Comparison of ENCODE assay signal across 33 cellular contexts in genomic region chr3:165875644-165876043, GRCh38. TPM values are rescaled to one million over a fixed set of nuclear protein-coding genes. Genes with fewer than 3 reads are reported as not detected.
"Had no signal": no experiment of that assay in that cellular context is flagged by ENCODE, and none has a peak within 500 bp of the region (broad histone marks: within the 10 kb centered on the region; RNA-seq: fewer than 3 reads in every experiment).

No MANE protein-coding gene starts in this region.

- H3K4me3 ChIP-seq: adrenal gland, ascending aorta, breast epithelium, cardiac muscle cell, colonic mucosa, gastroesophageal sphincter, heart right ventricle had no signal

- H3K4me1 ChIP-seq: adrenal gland, ascending aorta, breast epithelium, colonic mucosa, esophagus squamous epithelium, gastroesophageal sphincter, heart right ventricle had no signal

- ATAC-seq: activated CD4-positive, alpha-beta T cell treated with anti-CD3 and anti-CD28 coated beads for 36 hours; activated CD8-positive, alpha-beta memory T cell treated with anti-CD3 and anti-CD28 coated beads, Interleukin-2, amount 10 ng/mL, durations not matched to agents 7 days and 5 days; activated CD8-positive, alpha-beta T cell treated with anti-CD3 and anti-CD28 coated beads, Interleukin-2, amount 10 ng/mL, durations not matched to agents 7 days and 5 days; activated naive CD8-positive, alpha-beta T cell treated with anti-CD3 and anti-CD28 coated beads, Interleukin-2, amount 50 U/mL, for 24 hours; gastroesophageal sphincter; heart right ventricle had no signal

- H3K27me3 ChIP-seq: adrenal gland, ascending aorta, breast epithelium, cardiac muscle cell, colonic mucosa, esophagus squamous epithelium, gastroesophageal sphincter, heart right ventricle had no signal

- H3K36me3 ChIP-seq: adrenal gland, ascending aorta, breast epithelium, cardiac muscle cell, colonic mucosa, esophagus squamous epithelium, gastroesophageal sphincter, heart right ventricle had no signal

- FAIRE-seq: endometrium, endothelial cell of umbilical vein had no signal

- H3K27ac ChIP-seq: adrenal gland, ascending aorta, breast epithelium, cardiac muscle cell, colonic mucosa, epithelial cell of prostate, gastroesophageal sphincter, heart right ventricle had no signal

- H3K9me3 ChIP-seq: adrenal gland, ascending aorta, breast epithelium, colonic mucosa, esophagus squamous epithelium, gastroesophageal sphincter had no signal

- DNase-seq: activated CD4-positive, alpha-beta memory T cell treated with anti-CD3 and anti-CD28 coated beads for 36 hours; activated CD4-positive, alpha-beta T cell treated with anti-CD3 and anti-CD28 coated beads for 36 hours; activated CD4-positive, alpha-beta T cell treated with anti-CD3 and anti-CD28 coated beads, Interleukin-2, amount 10 ng/mL, durations not matched to agents 24 days and 14 days; activated CD4-positive, CD25-positive, alpha-beta regulatory T cell; activated CD4-positive, CD25-positive, alpha-beta regulatory T cell treated with anti-CD3 and anti-CD28 coated beads, Interleukin-2, amount 50 U/mL, for 72 hours; activated CD8-positive, alpha-beta memory T cell treated with anti-CD3 and anti-CD28 coated beads, Interleukin-2, amount 10 ng/mL, durations not matched to agents 7 days and 5 days; activated CD8-positive, alpha-beta memory T cell treated with anti-CD3 and anti-CD28 coated beads, Interleukin-2, amount 50 U/mL, for 4 hours; activated CD8-positive, alpha-beta T cell treated with anti-CD3 and anti-CD28 coated beads, Interleukin-2, amount 10 ng/mL, durations not matched to agents 7 days and 5 days; activated effector memory CD4-positive, alpha-beta T cell treated with anti-CD3 and anti-CD28 coated beads, Interleukin-2, amount 50 U/mL, for 16 hours; activated naive CD4-positive, alpha-beta T cell treated with anti-CD3 and anti-CD28 coated beads for 36 hours; activated naive CD8-positive, alpha-beta T cell treated with anti-CD3 and anti-CD28 coated beads for 36 hours; activated naive CD8-positive, alpha-beta T cell treated with anti-CD3 and anti-CD28 coated beads, Interleukin-2, amount 50 U/mL, for 24 hours; activated T-cell treated with anti-CD3 and anti-CD28 coated beads, Interleukin-2, amount 50 U/mL, for 1 hour; activated T-cell treated with anti-CD3 and anti-CD28 coated beads, Interleukin-2, amount 50 U/mL, for 48 hours; adrenal gland; central memory CD4-positive, alpha-beta T cell; cerebellar nuclear complex; colonic mucosa; effector CD8-positive, alpha-beta T cell; esophagus squamous epithelium; foreskin melanocyte; heart right ventricle; T-helper 2 cell had no signal

RNA-seq across cellular contexts. Expression of gene BCHE, which starts 38.4 kb away (rescaled TPM):
- total RNA-seq: activated CD4-positive, alpha-beta memory T cell treated with anti-CD3 and anti-CD28 coated beads for 36 hours; activated CD4-positive, alpha-beta T cell treated with anti-CD3 and anti-CD28 coated beads for 36 hours; activated CD4-positive, alpha-beta T cell treated with anti-CD3 and anti-CD28 coated beads, Interleukin-2, amount 10 ng/mL, durations not matched to agents 24 days and 14 days; activated CD8-positive, alpha-beta memory T cell treated with anti-CD3 and anti-CD28 coated beads for 36 hours; activated CD8-positive, alpha-beta memory T cell treated with anti-CD3 and anti-CD28 coated beads, Interleukin-2, amount 10 ng/mL, durations not matched to agents 7 days and 5 days; activated CD8-positive, alpha-beta T cell treated with anti-CD3 and anti-CD28 coated beads, Interleukin-2, amount 10 ng/mL, durations not matched to agents 7 days and 5 days; activated naive CD4-positive, alpha-beta T cell treated with anti-CD3 and anti-CD28 coated beads for 36 hours; activated naive CD8-positive, alpha-beta T cell treated with anti-CD3 and anti-CD28 coated beads for 36 hours; activated T-helper 1 cell treated with anti-CD3 and anti-CD28 coated beads, Interleukin-12 subunit alpha, Interleukin-12 subunit beta, Interleukin-2, Interleukin-4 antibody, amounts not matched to agents 30 ng/mL and 10 ng/mL and 1 ng/mL, durations not matched to agents 14 hours and 24 hours and 36 hours; activated T-helper 2 cell treated with anti-CD3 and anti-CD28 coated beads, Interferon-gamma antibody, Interleukin-2, Interleukin-4, amounts not matched to agents 10 μg/mL and 5 μg/mL and 100 μg/mL, durations not matched to agents 14 hours and 24 hours and 36 hours; ascending aorta had no signal
